In genomic region chr2:215711484-215712034, GRCh38 we compare ENCODE assay signal across 11 cellular contexts.
DNase-seq lines count a peak whose midpoint lies in the region; ATAC-seq and TF ChIP-seq lines count a peak whose summit lies in the region.
"Had no signal": no experiment of that assay in that cellular context is flagged by ENCODE, and none has a peak within 500 bp of the region (broad histone marks: within the 10 kb centered on the region; RNA-seq: fewer than 3 reads in every experiment).

No MANE protein-coding gene starts in this region.

- intact Hi-C loops in heart right ventricle (cut with DNase I): loop anchor here in 3 of 10 donors (5.0 to 10.0 kb wide), 3 partner anchors 46 to 257 kb away; no protein-coding TSS in a partner anchor

- ATAC-seq in WTC11 (peak; percentile 47), heart right ventricle (peak; percentile 13 to 89 (median 80))
- no peak for ATAC-seq in activated CD8-positive, alpha-beta T cell treated with anti-CD3 and anti-CD28 coated beads, Interleukin-2, amount 10 ng/mL, durations not matched to agents 7 days and 5 days

- no peaks in the 10 kb centered on the region for H3K9me3 ChIP-seq in heart right ventricle

- DNase-seq in Daoy (ENCODE audit: low read depth) (peak; percentile 82), WTC11 (ENCODE audit: low spot score) (no peak), heart right ventricle (peak in 1 of 2 donors; percentile 14), progenitor cell of endocrine pancreas (ENCODE audit: low spot score, unreplicated experiment) (no peak), germinal center (ENCODE audit: low spot score) (no peak), ureter (ENCODE audit: low spot score) (no peak), coronary artery (ENCODE audit: low spot score) (no peak)
- no peak for DNase-seq in activated CD8-positive, alpha-beta T cell treated with anti-CD3 and anti-CD28 coated beads, Interleukin-2, amount 10 ng/mL, durations not matched to agents 7 days and 5 days
- DNase-seq: NCI-H1930 had no signal

- H3K27me3 Mint-ChIP-seq in WTC11 (ENCODE audit: low read depth) (no peaks in the 10 kb centered on the region; the same call in 1 of the 2 replicates), progenitor cell of endocrine pancreas (no peaks in the 10 kb centered on the region)
- H3K27me3 Mint-ChIP-seq in activated CD8-positive, alpha-beta T cell treated with anti-CD3 and anti-CD28 coated beads, Interleukin-2, amount 10 ng/mL, durations not matched to agents 7 days and 5 days (ENCODE audit: low read depth): peaks cover 12% of the 10 kb centered on the region

- H3K4me3 Mint-ChIP-seq in WTC11 (no peak overlapping the region), progenitor cell of endocrine pancreas (ENCODE audit: low read depth) (no peak overlapping the region)
- H3K4me3 Mint-ChIP-seq in activated CD8-positive, alpha-beta T cell treated with anti-CD3 and anti-CD28 coated beads, Interleukin-2, amount 10 ng/mL, durations not matched to agents 7 days and 5 days: no peak overlapping the region
- H3K4me3 Mint-ChIP-seq: activated T-helper 1 cell treated with anti-CD3 and anti-CD28 coated beads, Interleukin-12 subunit alpha, Interleukin-12 subunit beta, Interleukin-2, Interleukin-4 antibody, amounts not matched to agents 30 ng/mL and 10 ng/mL and 1 ng/mL, durations not matched to agents 14 hours and 24 hours and 36 hours had no signal

- H3K4me3 ChIP-seq in heart right ventricle: no peak overlapping the region
- H3K4me3 ChIP-seq in coronary artery: no peak overlapping the region
- H3K4me3 ChIP-seq: skin epidermis had no signal

- no peaks in the 10 kb centered on the region for H3K9me3 Mint-ChIP-seq in WTC11
- no peaks in the 10 kb centered on the region for H3K9me3 Mint-ChIP-seq in progenitor cell of endocrine pancreas (ENCODE audit: low read depth)
- H3K9me3 Mint-ChIP-seq in activated CD8-positive, alpha-beta T cell treated with anti-CD3 and anti-CD28 coated beads, Interleukin-2, amount 10 ng/mL, durations not matched to agents 7 days and 5 days (ENCODE audit: insufficient read depth): no peaks in the 10 kb centered on the region
- H3K9me3 Mint-ChIP-seq: activated T-helper 1 cell treated with anti-CD3 and anti-CD28 coated beads, Interleukin-12 subunit alpha, Interleukin-12 subunit beta, Interleukin-2, Interleukin-4 antibody, amounts not matched to agents 30 ng/mL and 10 ng/mL and 1 ng/mL, durations not matched to agents 14 hours and 24 hours and 36 hours had no signal

- no peaks in the 10 kb centered on the region for H3K27me3 ChIP-seq in heart right ventricle

- peaks cover 2 to 37% (median 29%) of the 10 kb centered on the region in 9 donors for H3K4me1 ChIP-seq in heart right ventricle

- H3K36me3 Mint-ChIP-seq in WTC11: no peaks in the 10 kb centered on the region
- H3K36me3 Mint-ChIP-seq in progenitor cell of endocrine pancreas (ENCODE audit: insufficient read depth): no peaks in the 10 kb centered on the region
- H3K36me3 Mint-ChIP-seq in activated CD8-positive, alpha-beta T cell treated with anti-CD3 and anti-CD28 coated beads, Interleukin-2, amount 10 ng/mL, durations not matched to agents 7 days and 5 days (ENCODE audit: low read depth): no peaks in the 10 kb centered on the region

- POLR2A ChIA-PET in WTC11 (lab: Charles Lee): no interaction called here
- POLR2A ChIA-PET in activated CD8-positive, alpha-beta T cell treated with anti-CD3 and anti-CD28 coated beads, Interleukin-2, amount 10 ng/mL, durations not matched to agents 7 days and 5 days (lab: Charles Lee): no interaction called here

- H3K27ac ChIP-seq in heart right ventricle: peak overlapping the region in 7 of 10 donors; percentile 1 to 73 (median 45)
- H3K27ac ChIP-seq in coronary artery: peak overlapping the region in 1 of 2 donors; percentile 53

- H3K4me1 Mint-ChIP-seq in WTC11 (0 out of 2 replicates have a peak, but pooled peaks cover 3% of the 10 kb centered on the region), progenitor cell of endocrine pancreas (ENCODE audit: low read depth) (peaks cover 38% of the 10 kb centered on the region)
- H3K4me1 Mint-ChIP-seq in activated CD8-positive, alpha-beta T cell treated with anti-CD3 and anti-CD28 coated beads, Interleukin-2, amount 10 ng/mL, durations not matched to agents 7 days and 5 days (ENCODE audit: low read depth): no peaks in the 10 kb centered on the region

- no peak overlapping the region for H3K27ac Mint-ChIP-seq in WTC11
- H3K27ac Mint-ChIP-seq in progenitor cell of endocrine pancreas: peak overlapping the region; percentile 92
- no peak overlapping the region for H3K27ac Mint-ChIP-seq in activated CD8-positive, alpha-beta T cell treated with anti-CD3 and anti-CD28 coated beads, Interleukin-2, amount 10 ng/mL, durations not matched to agents 7 days and 5 days
- H3K27ac Mint-ChIP-seq: activated T-helper 1 cell treated with anti-CD3 and anti-CD28 coated beads, Interleukin-12 subunit alpha, Interleukin-12 subunit beta, Interleukin-2, Interleukin-4 antibody, amounts not matched to agents 30 ng/mL and 10 ng/mL and 1 ng/mL, durations not matched to agents 14 hours and 24 hours and 36 hours had no signal

- CTCF ChIA-PET in WTC11 (lab: Charles Lee): no interaction called here
- CTCF ChIA-PET in activated CD8-positive, alpha-beta T cell treated with anti-CD3 and anti-CD28 coated beads, Interleukin-2, amount 10 ng/mL, durations not matched to agents 7 days and 5 days (lab: Charles Lee): no interaction called here

- H3K36me3 ChIP-seq in heart right ventricle: no peaks in the 10 kb centered on the region

- no peak for TF ChIP-seq CTCF in WTC11 (IDR thresholded peaks at IDR 0.05)
- no peak for TF ChIP-seq CTCF in heart right ventricle (IDR thresholded peaks at IDR 0.05)
- TF ChIP-seq CTCF in progenitor cell of endocrine pancreas (IDR thresholded peaks at IDR 0.05; ENCODE audit: unreplicated experiment): no peak
- no peak for TF ChIP-seq CTCF in coronary artery (IDR thresholded peaks at IDR 0.05)

- WGBS in heart right ventricle, 2 donors: 52% methylated on average over 2 of the region's 2 CpGs

TF ChIP-seq in WTC11, 78 proteins besides CTCF, POLR2A, EP300 and RAD21:
- TF ChIP-seq EMX1 (CRISPR knock-in tag; IDR thresholded peaks at IDR 0.05) (no peak), ZNF317 (CRISPR knock-in tag; IDR thresholded peaks at IDR 0.05; ENCODE audit: borderline replicate concordance, low read depth) (no peak), ZNF281 (CRISPR knock-in tag; IDR thresholded peaks at IDR 0.05) (no peak), NR1H2 (CRISPR knock-in tag; IDR thresholded peaks at IDR 0.05) (no peak), FOXJ3 (CRISPR knock-in tag; IDR thresholded peaks at IDR 0.05; ENCODE audit: borderline replicate concordance) (no peak), USF2 (CRISPR knock-in tag; IDR thresholded peaks at IDR 0.05) (no peak), TEAD1 (CRISPR knock-in tag; IDR thresholded peaks at IDR 0.05) (no peak), FOXK1 (CRISPR knock-in tag; IDR thresholded peaks at IDR 0.05) (no peak), ZNF263 (CRISPR knock-in tag; IDR thresholded peaks at IDR 0.05; ENCODE audit: low read depth) (no peak), STAT6 (CRISPR knock-in tag; conservative IDR thresholded peaks at IDR 0.05; ENCODE audit: low read depth) (no peak), ZBTB21 (CRISPR knock-in tag; IDR thresholded peaks at IDR 0.05; ENCODE audit: borderline replicate concordance) (no peak)
TF ChIP-seq in WTC11: peak in this region for 0.
